In genomic region chr22:29617922-29618629, GRCh38 we compare ENCODE assay signal across 10 cellular contexts. TPM values are rescaled to one million over a fixed set of nuclear protein-coding genes. Genes with fewer than 3 reads are reported as not detected.
A peak's percentile ranks its signal among the peaks of the same experiment; 100 is the strongest.
DNase-seq lines count a peak whose midpoint lies in the region; ATAC-seq and TF ChIP-seq lines count a peak whose summit lies in the region.
"Had no signal": no experiment of that assay in that cellular context is flagged by ENCODE, and none has a peak within 500 bp of the region (broad histone marks: within the 10 kb centered on the region; RNA-seq: fewer than 3 reads in every experiment).

No MANE protein-coding gene starts in this region.

- H3K27me3 Mint-ChIP-seq in activated naive CD4-positive, alpha-beta T cell treated with anti-CD3 and anti-CD28 coated beads for 36 hours (ENCODE audit: low read depth), result no peaks in the 10 kb centered on the region
- no peaks in the 10 kb centered on the region for H3K27me3 Mint-ChIP-seq in type B pancreatic cell

- peak overlapping the region; percentile 50 for H3K27ac Mint-ChIP-seq in activated naive CD4-positive, alpha-beta T cell treated with anti-CD3 and anti-CD28 coated beads for 36 hours
- H3K27ac Mint-ChIP-seq in type B pancreatic cell, result peak overlapping the region; percentile 89

- no peak overlapping the region for H3K4me3 Mint-ChIP-seq in activated naive CD4-positive, alpha-beta T cell treated with anti-CD3 and anti-CD28 coated beads for 36 hours
- peak overlapping the region; percentile 22 for H3K4me3 Mint-ChIP-seq in type B pancreatic cell

- TF ChIP-seq CTCF in RWPE2 (IDR thresholded peaks at IDR 0.05; ENCODE audit: poor library complexity, severe bottlenecking) (no peak), fibroblast of pulmonary artery (IDR thresholded peaks at IDR 0.05; ENCODE audit: low read length, missing control alignments) (no peak), type B pancreatic cell (conservative IDR thresholded peaks at IDR 0.05) (no peak)

- no peaks in the 10 kb centered on the region for H3K27me3 ChIP-seq in RWPE2 (ENCODE audit: insufficient read depth, poor library complexity, severe bottlenecking)

- peaks cover 64% of the 10 kb centered on the region for H3K4me1 ChIP-seq in RWPE2 (ENCODE audit: insufficient read depth, poor library complexity, severe bottlenecking)

- H3K27ac ChIP-seq in RWPE2 (ENCODE audit: poor library complexity, severe bottlenecking), result peak overlapping the region; percentile 100
- H3K27ac ChIP-seq: KMS-11 had no signal

- H3K36me3 ChIP-seq in RWPE2 (ENCODE audit: low read depth), result peaks cover 8% of the 10 kb centered on the region; the same call in 1 of the 2 replicates

- CTCF ChIA-PET in activated naive CD4-positive, alpha-beta T cell treated with anti-CD3 and anti-CD28 coated beads for 36 hours (lab: Charles Lee), result interaction anchor here (1.1 to 1.3 kb wide), 2 partner anchors 8 to 13 kb away, joined by 4 to 6 read pairs; no protein-coding TSS in a partner anchor

- ATAC-seq in RWPE2 (ENCODE audit: low read depth) (peak; percentile 51), HG02623 (IDR thresholded peaks at IDR 0.05; ENCODE audit: unreplicated experiment) (no peak), GM19328 (IDR thresholded peaks at IDR 0.05; ENCODE audit: unreplicated experiment) (no peak)

- no peak overlapping the region for H3K4me3 ChIP-seq in RWPE2 (ENCODE audit: severe bottlenecking)
- H3K4me3 ChIP-seq in fibroblast of pulmonary artery (replicated peaks; ENCODE audit: low read depth, low read length), result no peak overlapping the region

- peaks cover 2% of the 10 kb centered on the region for H3K36me3 Mint-ChIP-seq in activated naive CD4-positive, alpha-beta T cell treated with anti-CD3 and anti-CD28 coated beads for 36 hours (ENCODE audit: low read depth)
- peaks cover 4% of the 10 kb centered on the region for H3K36me3 Mint-ChIP-seq in type B pancreatic cell

- intact Hi-C loops in activated naive CD4-positive, alpha-beta T cell treated with anti-CD3 and anti-CD28 coated beads for 36 hours (cut with micrococcal nuclease), result loop anchor here (1.0 kb wide), 1 partner anchor 14 kb away; no protein-coding TSS in a partner anchor
- intact Hi-C loops in posterior vena cava (cut with DNase I), result no loop called here

- no peaks in the 10 kb centered on the region for H3K9me3 ChIP-seq in RWPE2 (ENCODE audit: severe bottlenecking)

- H3K4me1 Mint-ChIP-seq in activated naive CD4-positive, alpha-beta T cell treated with anti-CD3 and anti-CD28 coated beads for 36 hours (ENCODE audit: low read depth), result peaks cover 46% of the 10 kb centered on the region
- peaks cover 30% of the 10 kb centered on the region for H3K4me1 Mint-ChIP-seq in type B pancreatic cell (ENCODE audit: unreplicated experiment)

- DNase-seq in activated naive CD4-positive, alpha-beta T cell treated with anti-CD3 and anti-CD28 coated beads for 36 hours, result no peak
- no peak for DNase-seq in activated naive CD4-positive, alpha-beta T cell treated with anti-CD3 and anti-CD28 coated beads, Interleukin-2, amount 50 U/mL, for 16 hours
- DNase-seq in RWPE2 (ENCODE audit: low spot score) (no peak), fibroblast of pulmonary artery (ENCODE audit: low read depth) (peak; percentile 46), type B pancreatic cell (ENCODE audit: extremely low spot score, unreplicated experiment) (no peak), posterior vena cava (ENCODE audit: low spot score) (no peak)
- DNase-seq: T1000 had no signal

- H3K9me3 Mint-ChIP-seq in activated naive CD4-positive, alpha-beta T cell treated with anti-CD3 and anti-CD28 coated beads for 36 hours, result no peaks in the 10 kb centered on the region
- peaks cover 4% of the 10 kb centered on the region for H3K9me3 Mint-ChIP-seq in type B pancreatic cell

RNA-seq across cellular contexts. Expression of gene NF2, which starts 14.6 kb away (rescaled TPM):
- total RNA-seq in activated naive CD4-positive, alpha-beta T cell treated with anti-CD3 and anti-CD28 coated beads for 36 hours, result 10 to 100 TPM; 29.8 to 30.0 TPM
- 40.3 and 45.6 TPM in 2 replicates for total RNA-seq in type B pancreatic cell (ENCODE audit: low replicate concordance)
- 10 to 100 TPM; 36.8 to 37.0 TPM for total RNA-seq in posterior vena cava

RNA-seq across cellular contexts. Expression of gene NIPSNAP1, which starts 37.2 kb away (rescaled TPM):
- 10 to 100 TPM; 67.5 to 69.6 TPM for total RNA-seq in activated naive CD4-positive, alpha-beta T cell treated with anti-CD3 and anti-CD28 coated beads for 36 hours
- total RNA-seq in type B pancreatic cell (ENCODE audit: low replicate concordance) (97.2 and 128 TPM in 2 replicates), posterior vena cava (10 to 100 TPM in 1 of 2 donors, 1 to 10 TPM in 1; 8.9 to 14.9 TPM)
